20 cellular contexts compared by ENCODE assay signal in the genomic region with DNA sequence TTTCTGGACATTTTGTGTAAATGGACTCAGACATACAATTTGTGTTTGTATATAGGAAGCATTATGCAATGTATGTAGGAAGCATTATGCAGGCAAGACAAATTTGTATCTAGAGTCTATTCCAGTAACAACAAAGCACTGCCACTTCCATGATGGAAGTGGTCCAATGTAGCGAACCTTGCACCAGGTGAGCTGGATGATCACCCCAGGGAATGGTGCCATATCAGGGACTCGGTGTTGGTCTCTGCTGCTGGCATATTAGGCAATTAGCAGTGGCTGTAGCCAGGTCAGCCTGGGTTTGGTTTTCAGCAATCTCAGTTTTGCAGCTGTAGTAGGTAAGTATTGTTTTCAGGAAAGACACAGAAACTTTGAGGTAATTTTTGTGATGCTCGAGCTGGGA.
"Had no signal": no experiment of that assay in that cellular context is flagged by ENCODE, and none has a peak within 500 bp of the region (broad histone marks: within the 10 kb centered on the region; RNA-seq: fewer than 3 reads in every experiment).

No MANE protein-coding gene starts in this region.

- H3K36me3 ChIP-seq: colonic mucosa, prostate gland had no signal

- H3K27me3 Mint-ChIP-seq: effector memory CD8-positive, alpha-beta T cell; natural killer cell treated with Interleukin-12 subunit alpha and Interleukin-12 subunit beta and Interleukin-15 and Interleukin-18, amount 100 ng/mL, for 72 hours had no signal

- H3K9me3 Mint-ChIP-seq: activated T-cell treated with anti-CD3 and anti-CD28 coated beads, Interleukin-2, amount 50 U/mL, for 4 hours; effector memory CD8-positive, alpha-beta T cell; immature natural killer cell; natural killer cell treated with Interleukin-12 subunit alpha and Interleukin-12 subunit beta and Interleukin-15 and Interleukin-18, amount 100 ng/mL, for 72 hours; WTC11 had no signal

- DNase-seq: activated CD4-positive, alpha-beta T cell treated with anti-CD3 and anti-CD28 coated beads, Interleukin-2, amount 50 U/mL, for 4 hours; activated gamma-delta T cell; activated naive CD4-positive, alpha-beta T cell treated with anti-CD3 and anti-CD28 coated beads, Interleukin-2, amount 50 U/mL, for 16 hours; activated T-cell treated with anti-CD3 and anti-CD28 coated beads, Interleukin-2, amount 50 U/mL, for 4 hours; amniotic stem cell; colonic mucosa; dorsolateral prefrontal cortex; effector memory CD8-positive, alpha-beta T cell; foreskin melanocyte; immature natural killer cell; left lung; midbrain; stimulated activated CD4-positive, alpha-beta T cell treated with anti-CD3 and anti-CD28 coated beads, Interleukin-4, amount 100 ng/mL, for 24 hours; stimulated activated naive CD4-positive, alpha-beta T cell treated with Interleukin-2 at 50 U/mL for 16 hours; transverse colon had no signal

- H3K4me3 Mint-ChIP-seq: activated T-cell treated with anti-CD3 and anti-CD28 coated beads, Interleukin-2, amount 50 U/mL, for 4 hours; effector memory CD8-positive, alpha-beta T cell; immature natural killer cell; natural killer cell treated with Interleukin-12 subunit alpha and Interleukin-12 subunit beta and Interleukin-15 and Interleukin-18, amount 100 ng/mL, for 72 hours; WTC11 had no signal

- ATAC-seq: effector memory CD8-positive, alpha-beta T cell; esophagus mucosa; left lung; natural killer cell treated with Interleukin-12 subunit alpha and Interleukin-12 subunit beta and Interleukin-15 and Interleukin-18, amount 100 ng/mL, for 72 hours; SK-N-SH treated with all-trans-retinoic acid at 6 μM for 48 hours; WTC11 had no signal

- H3K9me3 ChIP-seq: colonic mucosa, left lung, prostate gland, transverse colon had no signal

- H3K27ac ChIP-seq: dorsolateral prefrontal cortex, left lung, prostate gland had no signal

- H3K27ac Mint-ChIP-seq: WTC11 had no signal

- H3K4me3 ChIP-seq: colonic mucosa, dorsolateral prefrontal cortex, left lung, prostate gland, transverse colon had no signal

- H3K4me1 ChIP-seq: prostate gland had no signal

- H3K27me3 ChIP-seq: colonic mucosa, dorsolateral prefrontal cortex, left lung, transverse colon had no signal
